Comparison of ENCODE assay signal across 8 cellular contexts in genomic region chr1:8517579-8518489, GRCh38.
DNase-seq lines count a peak whose midpoint lies in the region; ATAC-seq and TF ChIP-seq lines count a peak whose summit lies in the region.

No MANE protein-coding gene starts in this region.

- H3K9ac ChIP-seq in Karpas-422 (ENCODE audit: low read length): peak overlapping the region; percentile 40
- H3K9ac ChIP-seq in skeletal muscle satellite cell (ENCODE audit: low read depth, low read length): peak overlapping the region; percentile 49

- WGBS in heart right ventricle, 2 donors: 68 to 70% methylated on average over 7 of the region's 7 CpGs

- H3K79me2 ChIP-seq in Karpas-422 (ENCODE audit: low read length): peaks cover 60% of the 10 kb centered on the region

- intact Hi-C loops in heart right ventricle (cut with DNase I): loop anchor here in 1 of 10 donors (10.0 kb wide), 1 partner anchor 53 kb away; no protein-coding TSS in a partner anchor

- H3K36me3 ChIP-seq in Karpas-422 (ENCODE audit: insufficient read depth, low read length): no peaks in the 10 kb centered on the region; the same call in 1 of the 2 replicates
- peaks cover 33% of the 10 kb centered on the region for H3K36me3 ChIP-seq in WERI-Rb-1
- peaks cover 0 to 10% (median 0%) of the 10 kb centered on the region in 9 donors for H3K36me3 ChIP-seq in heart right ventricle
- no peaks in the 10 kb centered on the region for H3K36me3 ChIP-seq in skeletal muscle satellite cell (ENCODE audit: insufficient read depth, low read length)

- H3K4me1 ChIP-seq in Karpas-422 (ENCODE audit: low read length) (peaks cover 36% of the 10 kb centered on the region), heart right ventricle (peaks cover 0 to 47% (median 33%) of the 10 kb centered on the region in 9 donors), skeletal muscle satellite cell (ENCODE audit: control insufficient read depth, insufficient read depth, low read length) (peaks cover 20% of the 10 kb centered on the region)

- no peaks in the 10 kb centered on the region for H3K9me2 ChIP-seq in Karpas-422 (replicated peaks; ENCODE audit: insufficient read depth, low read length)

- H2AFZ ChIP-seq in Karpas-422 (ENCODE audit: low read length): no peak overlapping the region

- no peak for DNase-seq in Karpas-422
- DNase-seq in WERI-Rb-1: peak; percentile 66
- no peak for DNase-seq in heart right ventricle
- no peak for DNase-seq in NCI-H187 treated with DMSO at 0.1 percent for 48 hours (lab: John Stamatoyannopoulos, UW)
- DNase-seq in stimulated activated naive CD4-positive, alpha-beta T cell treated with Interleukin-2 at 50 U/mL for 16 hours (lab: John Stamatoyannopoulos, UW): no peak

- TF ChIP-seq CTCF in WERI-Rb-1 (IDR thresholded peaks at IDR 0.05; ENCODE audit: low read depth, low read length) (no peak), heart right ventricle (IDR thresholded peaks at IDR 0.05) (no peak)

- no peaks in the 10 kb centered on the region for H4K20me1 ChIP-seq in Karpas-422 (ENCODE audit: insufficient read depth, low read depth, low read length)

- H3K4me2 ChIP-seq in Karpas-422 (ENCODE audit: low read depth, low read length, poor library complexity, severe bottlenecking): peak overlapping the region; percentile 64
- H3K4me2 ChIP-seq in skeletal muscle satellite cell (ENCODE audit: low read length): peak overlapping the region; percentile 49

- ATAC-seq in heart right ventricle: peak in 6 of 8 donors; percentile 29 to 59 (median 36)
- ATAC-seq in GM18868 (IDR thresholded peaks at IDR 0.05; ENCODE audit: unreplicated experiment): no peak
- ATAC-seq in HG03354 (IDR thresholded peaks at IDR 0.05; ENCODE audit: poor library complexity, severe bottlenecking, unreplicated experiment): no peak

- H3K27ac ChIP-seq in Karpas-422 (ENCODE audit: low read length) (peak overlapping the region; percentile 68), WERI-Rb-1 (peak overlapping the region; percentile 85), heart right ventricle (peak overlapping the region in 7 of 10 donors; percentile 4 to 56 (median 26))

- no peak overlapping the region for H3K4me3 ChIP-seq in Karpas-422 (ENCODE audit: low read length)
- peak overlapping the region; percentile 22 for H3K4me3 ChIP-seq in WERI-Rb-1 (ENCODE audit: low read depth, low read length)
- H3K4me3 ChIP-seq in heart right ventricle: no peak overlapping the region
- H3K4me3 ChIP-seq in skeletal muscle satellite cell (ENCODE audit: low read length): no peak overlapping the region

- no peaks in the 10 kb centered on the region for H3K27me3 ChIP-seq in Karpas-422 (ENCODE audit: low read length)
- no peaks in the 10 kb centered on the region for H3K27me3 ChIP-seq in WERI-Rb-1 (ENCODE audit: insufficient read depth, low read depth, severe bottlenecking)
- no peaks in the 10 kb centered on the region for H3K27me3 ChIP-seq in heart right ventricle
- H3K27me3 ChIP-seq in skeletal muscle satellite cell (ENCODE audit: control insufficient read depth, insufficient read depth, low read length): no peaks in the 10 kb centered on the region

- H3K9me3 ChIP-seq in Karpas-422 (ENCODE audit: low read length) (no peaks in the 10 kb centered on the region), WERI-Rb-1 (ENCODE audit: severe bottlenecking) (no peaks in the 10 kb centered on the region), heart right ventricle (no peaks in the 10 kb centered on the region), skeletal muscle satellite cell (replicated peaks; ENCODE audit: low read length) (no peaks in the 10 kb centered on the region)

Comparison
In these comparisons a context has a peak if more than half of its experiments do, and no peak if none do; other contexts are left out.
1. H3K27ac ChIP-seq: peak in every context shown above with its lines; median percentile 85 in WERI-Rb-1; 68 in Karpas-422; 26 in heart right ventricle.
2. ATAC-seq: peak in heart right ventricle (6 of 8); none in GM18868 (single experiment) and HG03354 (single experiment).